Comparison of ENCODE assay signal across 1 cellular context in the genomic region with DNA sequence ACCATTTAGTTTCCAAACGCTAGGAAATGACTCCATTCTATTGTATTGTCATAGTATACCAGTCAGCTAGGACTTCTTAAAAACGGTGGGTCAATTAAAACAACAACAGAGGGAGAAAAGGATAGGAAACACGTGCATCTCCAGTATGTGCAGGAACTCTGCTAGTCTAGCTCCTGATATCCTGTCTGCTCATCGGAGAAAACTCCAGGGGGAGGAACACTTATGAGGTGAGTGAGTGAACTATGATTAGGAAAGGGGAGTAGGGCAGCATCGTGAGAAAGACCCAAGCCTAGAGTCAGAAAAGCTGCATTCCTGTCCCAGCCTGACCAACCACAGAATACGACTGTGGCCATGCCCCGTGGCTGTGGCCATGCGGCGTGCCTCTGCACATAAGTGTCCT.
TF ChIP-seq lines count a peak whose summit lies in the region.

No MANE protein-coding gene starts in this region.

TF ChIP-seq in SK-N-SH, 30 proteins besides CTCF, POLR2A, EP300 and RAD21 (continued from another document):
- TF ChIP-seq, protein P1, sequence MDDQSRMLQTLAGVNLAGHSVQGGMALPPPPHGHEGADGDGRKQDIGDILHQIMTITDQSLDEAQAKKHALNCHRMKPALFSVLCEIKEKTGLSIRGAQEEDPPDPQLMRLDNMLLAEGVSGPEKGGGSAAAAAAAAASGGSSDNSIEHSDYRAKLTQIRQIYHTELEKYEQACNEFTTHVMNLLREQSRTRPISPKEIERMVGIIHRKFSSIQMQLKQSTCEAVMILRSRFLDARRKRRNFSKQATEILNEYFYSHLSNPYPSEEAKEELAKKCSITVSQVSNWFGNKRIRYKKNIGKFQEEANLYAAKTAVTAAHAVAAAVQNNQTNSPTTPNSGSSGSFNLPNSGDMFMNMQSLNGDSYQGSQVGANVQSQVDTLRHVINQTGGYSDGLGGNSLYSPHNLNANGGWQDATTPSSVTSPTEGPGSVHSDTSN (IDR thresholded peaks at IDR 0.05): no peak
- TF ChIP-seq RXRA (IDR thresholded peaks at IDR 0.05; ENCODE audit: borderline replicate concordance, low read depth) (no peak), RCOR1 (IDR thresholded peaks at IDR 0.05; ENCODE audit: low read length) (no peak), CHD2 (IDR thresholded peaks at IDR 0.05; ENCODE audit: low read length, partially characterized antibody) (no peak), TAF1 (IDR thresholded peaks at IDR 0.05; ENCODE audit: borderline replicate concordance, low read depth, low read length) (no peak), POLR2AphosphoS5 (IDR thresholded peaks at IDR 0.05; ENCODE audit: low read depth, low read length) (no peak), GABPA (IDR thresholded peaks at IDR 0.05; ENCODE audit: low read depth) (no peak), EZH2phosphoT487 (IDR thresholded peaks at IDR 0.05; ENCODE audit: borderline replicate concordance, low read depth) (no peak), NFIC (IDR thresholded peaks at IDR 0.05; ENCODE audit: borderline replicate concordance) (no peak), JUND (IDR thresholded peaks at IDR 0.05) (no peak), SIN3A (IDR thresholded peaks at IDR 0.05; ENCODE audit: borderline replicate concordance, low read depth, low read length) (no peak), ELF1 (IDR thresholded peaks at IDR 0.05) (no peak), FOXJ3 (CRISPR knock-in tag; IDR thresholded peaks at IDR 0.05) (no peak), FOXM1 (IDR thresholded peaks at IDR 0.05; ENCODE audit: low read depth) (no peak), GATA2 (CRISPR knock-in tag; IDR thresholded peaks at IDR 0.05) (no peak)
- TF ChIP-seq, protein P2, sequence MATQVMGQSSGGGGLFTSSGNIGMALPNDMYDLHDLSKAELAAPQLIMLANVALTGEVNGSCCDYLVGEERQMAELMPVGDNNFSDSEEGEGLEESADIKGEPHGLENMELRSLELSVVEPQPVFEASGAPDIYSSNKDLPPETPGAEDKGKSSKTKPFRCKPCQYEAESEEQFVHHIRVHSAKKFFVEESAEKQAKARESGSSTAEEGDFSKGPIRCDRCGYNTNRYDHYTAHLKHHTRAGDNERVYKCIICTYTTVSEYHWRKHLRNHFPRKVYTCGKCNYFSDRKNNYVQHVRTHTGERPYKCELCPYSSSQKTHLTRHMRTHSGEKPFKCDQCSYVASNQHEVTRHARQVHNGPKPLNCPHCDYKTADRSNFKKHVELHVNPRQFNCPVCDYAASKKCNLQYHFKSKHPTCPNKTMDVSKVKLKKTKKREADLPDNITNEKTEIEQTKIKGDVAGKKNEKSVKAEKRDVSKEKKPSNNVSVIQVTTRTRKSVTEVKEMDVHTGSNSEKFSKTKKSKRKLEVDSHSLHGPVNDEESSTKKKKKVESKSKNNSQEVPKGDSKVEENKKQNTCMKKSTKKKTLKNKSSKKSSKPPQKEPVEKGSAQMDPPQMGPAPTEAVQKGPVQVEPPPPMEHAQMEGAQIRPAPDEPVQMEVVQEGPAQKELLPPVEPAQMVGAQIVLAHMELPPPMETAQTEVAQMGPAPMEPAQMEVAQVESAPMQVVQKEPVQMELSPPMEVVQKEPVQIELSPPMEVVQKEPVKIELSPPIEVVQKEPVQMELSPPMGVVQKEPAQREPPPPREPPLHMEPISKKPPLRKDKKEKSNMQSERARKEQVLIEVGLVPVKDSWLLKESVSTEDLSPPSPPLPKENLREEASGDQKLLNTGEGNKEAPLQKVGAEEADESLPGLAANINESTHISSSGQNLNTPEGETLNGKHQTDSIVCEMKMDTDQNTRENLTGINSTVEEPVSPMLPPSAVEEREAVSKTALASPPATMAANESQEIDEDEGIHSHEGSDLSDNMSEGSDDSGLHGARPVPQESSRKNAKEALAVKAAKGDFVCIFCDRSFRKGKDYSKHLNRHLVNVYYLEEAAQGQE (IDR thresholded peaks at IDR 0.05; ENCODE audit: low read depth, low read length): no peak
- TF ChIP-seq, protein P3, sequence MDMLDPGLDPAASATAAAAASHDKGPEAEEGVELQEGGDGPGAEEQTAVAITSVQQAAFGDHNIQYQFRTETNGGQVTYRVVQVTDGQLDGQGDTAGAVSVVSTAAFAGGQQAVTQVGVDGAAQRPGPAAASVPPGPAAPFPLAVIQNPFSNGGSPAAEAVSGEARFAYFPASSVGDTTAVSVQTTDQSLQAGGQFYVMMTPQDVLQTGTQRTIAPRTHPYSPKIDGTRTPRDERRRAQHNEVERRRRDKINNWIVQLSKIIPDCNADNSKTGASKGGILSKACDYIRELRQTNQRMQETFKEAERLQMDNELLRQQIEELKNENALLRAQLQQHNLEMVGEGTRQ (IDR thresholded peaks at IDR 0.05; ENCODE audit: borderline replicate concordance, low read depth, low read length): no peak
